ENCODE assay signal across 9 cellular contexts in genomic region chr9:35691757-35692301, GRCh38. TPM values are rescaled to one million over a fixed set of nuclear protein-coding genes. Genes with fewer than 3 reads are reported as not detected.
DNase-seq lines count a peak whose midpoint lies in the region; ATAC-seq and TF ChIP-seq lines count a peak whose summit lies in the region.
"Had no signal": no experiment of that assay in that cellular context is flagged by ENCODE, and none has a peak within 500 bp of the region (broad histone marks: within the 10 kb centered on the region; RNA-seq: fewer than 3 reads in every experiment).

No MANE protein-coding gene starts in this region.

- H3K9me3 ChIP-seq in lung (ENCODE audit: control insufficient read depth in 2 of 2, insufficient read depth in 1 of 2, low read length in 1 of 2) (no peaks in the 10 kb centered on the region), testis (no peaks in the 10 kb centered on the region)

- TF ChIP-seq POLR2A in testis (IDR thresholded peaks at IDR 0.05), result no peak

- CTCF ChIA-PET in activated CD8-positive, alpha-beta T cell treated with anti-CD3 and anti-CD28 coated beads, Interleukin-2, amount 10 ng/mL, durations not matched to agents 7 days and 5 days (lab: Charles Lee), result interaction anchor here (1.1 to 3.0 kb wide), 5 partner anchors 34 to 88 kb away, joined by 5 to 11 read pairs (median 6); partner anchors contain the start of genes CCDC107 and RMRP

- peak overlapping the region; percentile 14 for H3K27ac Mint-ChIP-seq in activated T-cell treated with anti-CD3 and anti-CD28 coated beads, Interleukin-2, amount 50 U/mL, for 24 hours
- no peak overlapping the region for H3K27ac Mint-ChIP-seq in activated CD8-positive, alpha-beta T cell treated with anti-CD3 and anti-CD28 coated beads, Interleukin-2, amount 10 ng/mL, durations not matched to agents 7 days and 5 days

- H3K9me3 Mint-ChIP-seq in activated T-cell treated with anti-CD3 and anti-CD28 coated beads, Interleukin-2, amount 50 U/mL, for 24 hours, result no peaks in the 10 kb centered on the region
- no peaks in the 10 kb centered on the region for H3K9me3 Mint-ChIP-seq in activated CD8-positive, alpha-beta T cell treated with anti-CD3 and anti-CD28 coated beads, Interleukin-2, amount 10 ng/mL, durations not matched to agents 7 days and 5 days (ENCODE audit: insufficient read depth)

- intact Hi-C loops in testis (cut with DNase I; ENCODE audit: low total_unique reads), result no loop called here

- peak overlapping the region; percentile 24 for H3K4me3 Mint-ChIP-seq in activated T-cell treated with anti-CD3 and anti-CD28 coated beads, Interleukin-2, amount 50 U/mL, for 24 hours
- peak overlapping the region; percentile 45 for H3K4me3 Mint-ChIP-seq in activated CD8-positive, alpha-beta T cell treated with anti-CD3 and anti-CD28 coated beads, Interleukin-2, amount 10 ng/mL, durations not matched to agents 7 days and 5 days

- no peak for ATAC-seq in activated CD8-positive, alpha-beta T cell treated with anti-CD3 and anti-CD28 coated beads, Interleukin-2, amount 10 ng/mL, durations not matched to agents 7 days and 5 days
- no peak for ATAC-seq in lung (ENCODE audit: insufficient read depth, low FRiP score)
- ATAC-seq in GM19395 (IDR thresholded peaks at IDR 0.05; ENCODE audit: unreplicated experiment), result no peak
- ATAC-seq in HG02870 (IDR thresholded peaks at IDR 0.05; ENCODE audit: unreplicated experiment), result no peak

- peaks cover 6 to 11% of the 10 kb centered on the region in 2 donors for H3K4me1 ChIP-seq in lung (ENCODE audit: control insufficient read depth in 2 of 2, insufficient read depth in 2 of 2, low read length in 2 of 2)
- peaks cover 10% of the 10 kb centered on the region for H3K4me1 ChIP-seq in testis

- WGBS in lung, 2 donors, result 81 to 86% methylated on average over 13 of the region's 13 CpGs
- 55 to 58% methylated on average over 13 of the region's 13 CpGs for WGBS in testis, 2 donors

- no peak overlapping the region for H3K4me3 ChIP-seq in lung
- peak overlapping the region in 1 of 2 donors; percentile 77 for H3K4me3 ChIP-seq in testis

- H3K27me3 Mint-ChIP-seq in activated T-cell treated with anti-CD3 and anti-CD28 coated beads, Interleukin-2, amount 50 U/mL, for 24 hours, result no peaks in the 10 kb centered on the region
- no peaks in the 10 kb centered on the region for H3K27me3 Mint-ChIP-seq in activated CD8-positive, alpha-beta T cell treated with anti-CD3 and anti-CD28 coated beads, Interleukin-2, amount 10 ng/mL, durations not matched to agents 7 days and 5 days (ENCODE audit: low read depth)

- POLR2A ChIA-PET in activated CD8-positive, alpha-beta T cell treated with anti-CD3 and anti-CD28 coated beads, Interleukin-2, amount 10 ng/mL, durations not matched to agents 7 days and 5 days (lab: Charles Lee), result interaction anchor here (0.9 to 1.2 kb wide), 3 partner anchors 8 to 35 kb away, joined by 3 to 4 read pairs (median 3); no protein-coding TSS in a partner anchor

- TF ChIP-seq CTCF in lung (IDR thresholded peaks at IDR 0.05; ENCODE audit: control extremely low read depth, extremely low read depth) (no peak), testis (IDR thresholded peaks at IDR 0.05) (no peak)

- H3K27me3 ChIP-seq in lung (ENCODE audit: control insufficient read depth, insufficient read depth) (no peaks in the 10 kb centered on the region), testis (no peaks in the 10 kb centered on the region)

- H3K36me3 Mint-ChIP-seq in activated T-cell treated with anti-CD3 and anti-CD28 coated beads, Interleukin-2, amount 50 U/mL, for 24 hours (ENCODE audit: low read depth), result peaks cover 2% of the 10 kb centered on the region
- peaks cover 5% of the 10 kb centered on the region for H3K36me3 Mint-ChIP-seq in activated CD8-positive, alpha-beta T cell treated with anti-CD3 and anti-CD28 coated beads, Interleukin-2, amount 10 ng/mL, durations not matched to agents 7 days and 5 days (ENCODE audit: low read depth)

- peak overlapping the region; percentile 44 to 91 for H3K27ac ChIP-seq in lung (ENCODE audit: low read depth in 1 of 2, low read length in 1 of 2)
- peak overlapping the region; percentile 83 to 93 for H3K27ac ChIP-seq in testis

- no peak for DNase-seq in activated T-cell treated with anti-CD3 and anti-CD28 coated beads, Interleukin-2, amount 50 U/mL, for 24 hours
- DNase-seq in activated T-cell treated with anti-CD3 and anti-CD28 coated beads for 4 hours, result no peak
- DNase-seq in activated CD8-positive, alpha-beta T cell treated with anti-CD3 and anti-CD28 coated beads, Interleukin-2, amount 10 ng/mL, durations not matched to agents 7 days and 5 days, result no peak
- no peak for DNase-seq in lung (ENCODE audit: low spot score)
- DNase-seq in testis, result no peak
- DNase-seq in globus pallidus (ENCODE audit: low spot score), result no peak
- DNase-seq: NCI-H1436 treated with DMSO at 0.1 percent for 48 hours had no signal

- H3K4me1 Mint-ChIP-seq in activated T-cell treated with anti-CD3 and anti-CD28 coated beads, Interleukin-2, amount 50 U/mL, for 24 hours (ENCODE audit: low read depth), result peaks cover 32% of the 10 kb centered on the region
- peaks cover 37% of the 10 kb centered on the region for H3K4me1 Mint-ChIP-seq in activated CD8-positive, alpha-beta T cell treated with anti-CD3 and anti-CD28 coated beads, Interleukin-2, amount 10 ng/mL, durations not matched to agents 7 days and 5 days (ENCODE audit: low read depth)

- peaks cover 0 to 2% of the 10 kb centered on the region in 2 donors for H3K36me3 ChIP-seq in lung (ENCODE audit: control insufficient read depth in 2 of 2, insufficient read depth in 2 of 2, low read length in 2 of 2)
- H3K36me3 ChIP-seq in testis (ENCODE audit: low read depth, missing control alignments), result no peaks in the 10 kb centered on the region

RNA-seq across cellular contexts. Expression of gene TPM2, which starts 2.1 kb away (rescaled TPM):
- 10 to 100 TPM; 12.0 to 12.8 TPM for total RNA-seq in activated CD8-positive, alpha-beta T cell treated with anti-CD3 and anti-CD28 coated beads, Interleukin-2, amount 10 ng/mL, durations not matched to agents 7 days and 5 days
- total RNA-seq in lung, result 100 to 1,000 TPM in 1 of 2 donors, 10 to 100 TPM in 1; 96.0 to 229 TPM
- polyA plus RNA-seq in lung, result 100 to 1,000 TPM; 189 to 494 TPM
- total RNA-seq in testis, result 100 to 1,000 TPM; 182 to 211 TPM
- 369 TPM for polyA plus RNA-seq in testis (ENCODE audit: insufficient read depth, low read depth, low replicate concordance)

RNA-seq across cellular contexts. Expression of gene CA9, which starts 18.1 kb away (rescaled TPM):
- total RNA-seq in activated CD8-positive, alpha-beta T cell treated with anti-CD3 and anti-CD28 coated beads, Interleukin-2, amount 10 ng/mL, durations not matched to agents 7 days and 5 days, result 1 to 10 TPM in 1 of 2 experiments, under 1 TPM in 1; 0.50 to 1.3 TPM
- 1 to 10 TPM in 1 of 2 donors, under 1 TPM in 1; 0.88 to 1.6 TPM for total RNA-seq in lung
- 1 to 10 TPM; 1.1 to 2.4 TPM for polyA plus RNA-seq in lung
- 10 to 100 TPM; 11.0 to 36.8 TPM for total RNA-seq in testis
- 50.5 TPM for polyA plus RNA-seq in testis (ENCODE audit: insufficient read depth, low read depth, low replicate concordance)

RNA-seq across cellular contexts. Expression of gene ARHGEF39, which starts 26.8 kb away (rescaled TPM):
- 10 to 100 TPM; 17.2 to 17.3 TPM for total RNA-seq in activated CD8-positive, alpha-beta T cell treated with anti-CD3 and anti-CD28 coated beads, Interleukin-2, amount 10 ng/mL, durations not matched to agents 7 days and 5 days
- total RNA-seq in lung, result 1 to 10 TPM; 1.3 TPM
- polyA plus RNA-seq in lung, result 1 to 10 TPM in 1 of 2 donors, under 1 TPM in 1; 0.47 to 1.4 TPM
- 1 to 10 TPM; 2.2 to 6.5 TPM for total RNA-seq in testis
- 7.0 TPM for polyA plus RNA-seq in testis (ENCODE audit: insufficient read depth, low read depth, low replicate concordance)

RNA-seq across cellular contexts. Expression of gene CCDC107, which starts 33.7 kb away (rescaled TPM):
- total RNA-seq in activated CD8-positive, alpha-beta T cell treated with anti-CD3 and anti-CD28 coated beads, Interleukin-2, amount 10 ng/mL, durations not matched to agents 7 days and 5 days, result 10 to 100 TPM; 34.8 to 36.8 TPM
- total RNA-seq in lung (10 to 100 TPM in 1 of 2 donors, 1 to 10 TPM in 1; 9.9 to 32.8 TPM), testis (10 to 100 TPM; 13.4 to 19.0 TPM)
- polyA plus RNA-seq in lung (10 to 100 TPM; 29.2 to 53.9 TPM), testis (ENCODE audit: insufficient read depth, low read depth, low replicate concordance) (17.2 TPM)

RNA-seq across cellular contexts. Expression of gene RMRP, which starts 34.0 kb away (rescaled TPM):
- over 10,000 TPM in 1 of 2 experiments, 1,000 to 10,000 TPM in 1; 7,126 to 12,592 TPM for total RNA-seq in activated CD8-positive, alpha-beta T cell treated with anti-CD3 and anti-CD28 coated beads, Interleukin-2, amount 10 ng/mL, durations not matched to agents 7 days and 5 days
- total RNA-seq in lung (over 10,000 TPM; 30,229 to 39,735 TPM), testis (over 10,000 TPM in 1 of 2 donors, 1,000 to 10,000 TPM in 1; 4,421 to 15,053 TPM)
- polyA plus RNA-seq in lung (100 to 1,000 TPM in 1 of 2 donors, 10 to 100 TPM in 1; 44.8 to 325 TPM), testis (ENCODE audit: insufficient read depth, low read depth, low replicate concordance) (not detected)

Comparison
In these comparisons a context has a peak if more than half of its experiments do, and no peak if none do; other contexts are left out.
1. RNA of gene TPM2, which starts 2.1 kb away (total RNA-seq): 96.0 to 229 TPM in lung and 182 to 211 TPM in testis; 12.0 to 12.8 TPM in activated CD8-positive, alpha-beta T cell treated with anti-CD3 and anti-CD28 coated beads, Interleukin-2, amount 10 ng/mL, durations not matched to agents 7 days and 5 days; every median in the first group is over 4 times any median in the second.
2. RNA of gene CA9, which starts 18.1 kb away (total RNA-seq): 11.0 to 36.8 TPM in testis; 0.88 to 1.6 TPM in lung and 0.50 to 1.3 TPM in activated CD8-positive, alpha-beta T cell treated with anti-CD3 and anti-CD28 coated beads, Interleukin-2, amount 10 ng/mL, durations not matched to agents 7 days and 5 days; every median in the first group is over 4 times any median in the second.